ENCODE assay signal across 10 cellular contexts in the genomic region with DNA sequence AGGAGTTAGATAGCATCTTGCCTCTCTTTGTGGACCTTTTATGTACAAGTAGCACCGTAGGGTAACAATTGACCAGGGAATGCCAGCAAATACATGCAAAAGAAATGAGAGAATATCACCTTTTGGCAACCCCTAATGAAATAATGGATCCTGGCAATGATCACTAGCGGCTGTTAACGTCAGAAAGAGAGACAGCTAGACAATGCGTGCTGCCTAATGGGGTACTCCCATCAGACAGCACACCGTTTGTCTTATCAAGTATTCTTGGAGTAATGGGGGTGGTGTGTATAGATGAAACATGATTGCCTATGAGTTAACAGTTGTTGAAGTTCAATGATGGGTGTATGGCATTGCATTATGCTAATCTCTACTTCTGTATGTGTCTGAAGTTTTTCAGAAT.
DNase-seq lines count a peak whose midpoint lies in the region; ATAC-seq and TF ChIP-seq lines count a peak whose summit lies in the region.
"Had no signal": no experiment of that assay in that cellular context is flagged by ENCODE, and none has a peak within 500 bp of the region (broad histone marks: within the 10 kb centered on the region; RNA-seq: fewer than 3 reads in every experiment).

No MANE protein-coding gene starts in this region.

- ATAC-seq in DND-41 (ENCODE audit: insufficient read depth, low read depth) (no peak), HG02884 (IDR thresholded peaks at IDR 0.05; ENCODE audit: unreplicated experiment) (no peak), HG03097 (IDR thresholded peaks at IDR 0.05; ENCODE audit: low FRiP score, unreplicated experiment) (no peak)
- no peak for ATAC-seq in central memory CD8-positive, alpha-beta T cell (replicated peaks; ENCODE audit: extremely low read depth, poor library complexity, severe bottlenecking)

- H3K9me3 ChIP-seq in DND-41 (ENCODE audit: insufficient read depth, low read length, severe bottlenecking) (no peaks in the 10 kb centered on the region), Loucy (ENCODE audit: insufficient read depth, low read depth, low read length) (no peaks in the 10 kb centered on the region), neuron (ENCODE audit: low read length) (peaks cover 5% of the 10 kb centered on the region)

- DNase-seq in DND-41 (no peak), substantia nigra (lab: John Stamatoyannopoulos, UW) (no peak), NCI-H1694 (lab: John Stamatoyannopoulos, UW) (no peak)
- no peak for DNase-seq in central memory CD8-positive, alpha-beta T cell (ENCODE audit: low spot score in 2 of 2)
- DNase-seq: kidney glomerular epithelial cell, NCI-H524 treated with DMSO at 0.1 percent for 48 hours had no signal

- peaks cover 20% of the 10 kb centered on the region for H3K4me1 Mint-ChIP-seq in central memory CD8-positive, alpha-beta T cell

- H3K9me2 ChIP-seq in Loucy (replicated peaks; ENCODE audit: low read depth, low read length), result no peaks in the 10 kb centered on the region

- no peaks in the 10 kb centered on the region for H3K27me3 Mint-ChIP-seq in central memory CD8-positive, alpha-beta T cell

- H3K4me3 ChIP-seq in DND-41 (ENCODE audit: low read depth in 1 of 2, low read length in 2 of 2) (peak overlapping the region in 1 of 2 experiments; percentile 83; a peak in 2 of 4 replicates), Loucy (ENCODE audit: low read length, poor library complexity, severe bottlenecking) (peak overlapping the region; percentile 93), neuron (ENCODE audit: low read length) (peak overlapping the region; percentile 81)

- no peak overlapping the region for H2AFZ ChIP-seq in DND-41 (ENCODE audit: low read depth, low read length)
- H2AFZ ChIP-seq in Loucy (ENCODE audit: low read length), result no peak overlapping the region
- H2AFZ ChIP-seq in neuron (ENCODE audit: low read depth, low read length), result no peak overlapping the region

- no peaks in the 10 kb centered on the region for H4K20me1 ChIP-seq in DND-41 (ENCODE audit: insufficient read depth, low read length)
- no peaks in the 10 kb centered on the region for H4K20me1 ChIP-seq in Loucy (ENCODE audit: insufficient read depth, low read length, poor library complexity, severe bottlenecking)

- H3K27ac Mint-ChIP-seq in central memory CD8-positive, alpha-beta T cell (ENCODE audit: low read depth), result peak overlapping the region; percentile 64

- H3K9me3 Mint-ChIP-seq in central memory CD8-positive, alpha-beta T cell, result no peaks in the 10 kb centered on the region

- H3K36me3 ChIP-seq in DND-41 (ENCODE audit: insufficient read depth, low read length) (peaks cover 6% of the 10 kb centered on the region), Loucy (ENCODE audit: insufficient read depth, low read length) (no peaks in the 10 kb centered on the region), neuron (ENCODE audit: insufficient read depth, low read length) (peaks cover 8% of the 10 kb centered on the region)

- H3F3A ChIP-seq in Loucy (ENCODE audit: low read depth), result no peaks in the 10 kb centered on the region

- H3K36me3 Mint-ChIP-seq in central memory CD8-positive, alpha-beta T cell (ENCODE audit: insufficient read depth), result peaks cover 7% of the 10 kb centered on the region

- H3K9ac ChIP-seq in DND-41 (ENCODE audit: low read depth, low read length), result peak overlapping the region; percentile 96
- H3K9ac ChIP-seq in Loucy (ENCODE audit: low read depth, low read length, poor library complexity, severe bottlenecking), result peak overlapping the region; percentile 96

- TF ChIP-seq CTCF in DND-41 (IDR thresholded peaks at IDR 0.05; ENCODE audit: borderline replicate concordance, extremely low read depth, low read length, poor library complexity, severe bottlenecking) (no peak), Loucy (conservative IDR thresholded peaks at IDR 0.05; ENCODE audit: low read length) (no peak)

- H3K27me3 ChIP-seq in DND-41 (ENCODE audit: insufficient read depth, low read length, poor library complexity) (no peaks in the 10 kb centered on the region), Loucy (ENCODE audit: insufficient read depth, low read length, poor library complexity, severe bottlenecking) (no peaks in the 10 kb centered on the region), neuron (ENCODE audit: insufficient read depth, low read length) (no peaks in the 10 kb centered on the region)

- H3K79me2 ChIP-seq in DND-41 (ENCODE audit: insufficient read depth, low read length) (peaks cover 16% of the 10 kb centered on the region), Loucy (ENCODE audit: insufficient read depth, low read length) (peaks cover 16% of the 10 kb centered on the region)

- peak overlapping the region; percentile 66 for H3K4me3 Mint-ChIP-seq in central memory CD8-positive, alpha-beta T cell

- H3K27ac ChIP-seq in DND-41 (ENCODE audit: low read length) (no peak overlapping the region), substantia nigra (ENCODE audit: low read depth, low read length, poor library complexity, severe bottlenecking) (no peak overlapping the region)

- H3K4me2 ChIP-seq in DND-41 (ENCODE audit: insufficient read depth, low read length), result peak overlapping the region; percentile 78
- peak overlapping the region; percentile 92 for H3K4me2 ChIP-seq in Loucy (ENCODE audit: low read depth, low read length, poor library complexity, severe bottlenecking)

- H3K4me1 ChIP-seq in DND-41 (ENCODE audit: insufficient read depth, low read length) (peaks cover 20% of the 10 kb centered on the region), Loucy (ENCODE audit: insufficient read depth, low read length, poor library complexity, severe bottlenecking) (peaks cover 16% of the 10 kb centered on the region), neuron (ENCODE audit: insufficient read depth, low read length) (peaks cover 15% of the 10 kb centered on the region)
